In genomic region chr2:3517948-3518495, GRCh38 we compare ENCODE assay signal across 8 cellular contexts. TPM values are rescaled to one million over a fixed set of nuclear protein-coding genes. Genes with fewer than 3 reads are reported as not detected.
DNase-seq lines count a peak whose midpoint lies in the region; ATAC-seq and TF ChIP-seq lines count a peak whose summit lies in the region.

No MANE protein-coding gene starts in this region.

- peaks cover 60% of the 10 kb centered on the region for H3K36me3 Mint-ChIP-seq in dendritic cell treated with granulocyte-macrophage colony-stimulating factor and Interleukin-4, amounts not matched to agents 40 ng/mL and 50 ng/mL, for 4 days (ENCODE audit: low read depth)

- H3K4me1 Mint-ChIP-seq in dendritic cell treated with granulocyte-macrophage colony-stimulating factor and Interleukin-4, amounts not matched to agents 40 ng/mL and 50 ng/mL, for 4 days (ENCODE audit: low read depth): peaks cover 30% of the 10 kb centered on the region

- peaks cover 12% of the 10 kb centered on the region for H3K9me3 Mint-ChIP-seq in dendritic cell treated with granulocyte-macrophage colony-stimulating factor and Interleukin-4, amounts not matched to agents 40 ng/mL and 50 ng/mL, for 4 days

- peak overlapping the region; percentile 72 to 97 (median 88) for H3K27ac ChIP-seq in BLaER1 treated with 17β-estradiol and CSF1 and Interleukin-3, amounts not matched to agents 10 nM and 100 nM
- H3K27ac ChIP-seq in neural cell (ENCODE audit: low read length): peak overlapping the region; percentile 97

- H3K9ac ChIP-seq in BLaER1 treated with 17β-estradiol and CSF1 and Interleukin-3, amounts not matched to agents 10 nM and 100 nM: peak overlapping the region; percentile 86 to 94 (median 91)
- H3K9ac ChIP-seq in neural cell (ENCODE audit: low read length): peak overlapping the region; percentile 95

- peak overlapping the region; percentile 76 to 91 (median 80) for H3K4me3 ChIP-seq in BLaER1 treated with 17β-estradiol and CSF1 and Interleukin-3, amounts not matched to agents 10 nM and 100 nM
- H3K4me3 ChIP-seq in MG63 (peak overlapping the region; percentile 72), neural cell (ENCODE audit: low read length) (peak overlapping the region; percentile 83)

- no peaks in the 10 kb centered on the region for H3K27me3 Mint-ChIP-seq in dendritic cell treated with granulocyte-macrophage colony-stimulating factor and Interleukin-4, amounts not matched to agents 40 ng/mL and 50 ng/mL, for 4 days

- H3F3A ChIP-seq in neural cell (ENCODE audit: insufficient read depth, low read length, poor library complexity, severe bottlenecking): no peaks in the 10 kb centered on the region

- peaks cover 29 to 42% (median 39%) of the 10 kb centered on the region in 11 experiments; a peak in 21 of 22 replicates for H3K9me3 ChIP-seq in BLaER1 treated with 17β-estradiol and CSF1 and Interleukin-3, amounts not matched to agents 10 nM and 100 nM (replicated peaks in 1 of 11)
- peaks cover 3% of the 10 kb centered on the region for H3K9me3 ChIP-seq in MG63
- no peaks in the 10 kb centered on the region for H3K9me3 ChIP-seq in neural cell (ENCODE audit: low read length)

- no peaks in the 10 kb centered on the region for H3K27me3 ChIP-seq in BLaER1 treated with 17β-estradiol and CSF1 and Interleukin-3, amounts not matched to agents 10 nM and 100 nM
- H3K27me3 ChIP-seq in MG63: no peaks in the 10 kb centered on the region
- no peaks in the 10 kb centered on the region for H3K27me3 ChIP-seq in neural cell (ENCODE audit: insufficient read depth, low read depth, low read length)

- peak overlapping the region; percentile 94 for H3K4me3 Mint-ChIP-seq in dendritic cell treated with granulocyte-macrophage colony-stimulating factor and Interleukin-4, amounts not matched to agents 40 ng/mL and 50 ng/mL, for 4 days

- H3K79me2 ChIP-seq in neural cell (replicated peaks; ENCODE audit: insufficient read depth, low read length): no peaks in the 10 kb centered on the region

- peak overlapping the region; percentile 94 for H2AFZ ChIP-seq in neural cell (ENCODE audit: low read depth, low read length)

- no peaks in the 10 kb centered on the region for H4K20me1 ChIP-seq in BLaER1 treated with 17β-estradiol and CSF1 and Interleukin-3, amounts not matched to agents 10 nM and 100 nM
- H4K20me1 ChIP-seq in neural cell (ENCODE audit: insufficient read depth): no peaks in the 10 kb centered on the region

- intact Hi-C loops in dendritic cell treated with granulocyte-macrophage colony-stimulating factor and Interleukin-4, amounts not matched to agents 40 ng/mL and 50 ng/mL, for 4 days (cut with micrococcal nuclease): loop anchor here (1.0 kb wide), 1 partner anchor 40 kb away; the partner anchor contains the start of gene RNASEH1

- TF ChIP-seq CTCF in neural cell (IDR thresholded peaks at IDR 0.05; ENCODE audit: poor library complexity, severe bottlenecking): no peak

- no peak for TF ChIP-seq RAD21 in neural cell (conservative IDR thresholded peaks at IDR 0.05)

- peak overlapping the region; percentile 88 to 99 (median 94) for H3K4me2 ChIP-seq in BLaER1 treated with 17β-estradiol and CSF1 and Interleukin-3, amounts not matched to agents 10 nM and 100 nM
- peak overlapping the region; percentile 98 for H3K4me2 ChIP-seq in neural cell (ENCODE audit: low read length)

- no peak for DNase-seq in MG63
- no peak for DNase-seq in SHP77 treated with DMSO at 0.1 percent for 48 hours (lab: John Stamatoyannopoulos, UW)

- ATAC-seq in GM21390 (IDR thresholded peaks at IDR 0.05; ENCODE audit: unreplicated experiment) (no peak), GM18868 (IDR thresholded peaks at IDR 0.05; ENCODE audit: unreplicated experiment) (no peak), HG02588 (IDR thresholded peaks at IDR 0.05; ENCODE audit: unreplicated experiment) (no peak)

- H3K27ac Mint-ChIP-seq in dendritic cell treated with granulocyte-macrophage colony-stimulating factor and Interleukin-4, amounts not matched to agents 40 ng/mL and 50 ng/mL, for 4 days: peak overlapping the region; percentile 95

- H3K36me3 ChIP-seq in BLaER1 treated with 17β-estradiol and CSF1 and Interleukin-3, amounts not matched to agents 10 nM and 100 nM: peaks cover 13 to 46% (median 39%) of the 10 kb centered on the region in 11 experiments
- H3K36me3 ChIP-seq in MG63 (peaks cover 19% of the 10 kb centered on the region), neural cell (ENCODE audit: insufficient read depth, low read length) (no peaks in the 10 kb centered on the region)

- H3K9me2 ChIP-seq in neural cell (ENCODE audit: insufficient read depth, low read length): no peaks in the 10 kb centered on the region

- peaks cover 25 to 39% (median 37%) of the 10 kb centered on the region in 10 experiments for H3K4me1 ChIP-seq in BLaER1 treated with 17β-estradiol and CSF1 and Interleukin-3, amounts not matched to agents 10 nM and 100 nM

- no peak for TF ChIP-seq EP300 in neural cell (conservative IDR thresholded peaks at IDR 0.05; ENCODE audit: poor library complexity, severe bottlenecking)

TF ChIP-seq in neural cell, 6 proteins besides CTCF, POLR2A, EP300 and RAD21:
- no peak for TF ChIP-seq POLR2AphosphoS5 (IDR thresholded peaks at IDR 0.05)
- no peak for TF ChIP-seq MXI1 (conservative IDR thresholded peaks at IDR 0.05; ENCODE audit: poor library complexity, severe bottlenecking)
- TF ChIP-seq, protein P1, sequence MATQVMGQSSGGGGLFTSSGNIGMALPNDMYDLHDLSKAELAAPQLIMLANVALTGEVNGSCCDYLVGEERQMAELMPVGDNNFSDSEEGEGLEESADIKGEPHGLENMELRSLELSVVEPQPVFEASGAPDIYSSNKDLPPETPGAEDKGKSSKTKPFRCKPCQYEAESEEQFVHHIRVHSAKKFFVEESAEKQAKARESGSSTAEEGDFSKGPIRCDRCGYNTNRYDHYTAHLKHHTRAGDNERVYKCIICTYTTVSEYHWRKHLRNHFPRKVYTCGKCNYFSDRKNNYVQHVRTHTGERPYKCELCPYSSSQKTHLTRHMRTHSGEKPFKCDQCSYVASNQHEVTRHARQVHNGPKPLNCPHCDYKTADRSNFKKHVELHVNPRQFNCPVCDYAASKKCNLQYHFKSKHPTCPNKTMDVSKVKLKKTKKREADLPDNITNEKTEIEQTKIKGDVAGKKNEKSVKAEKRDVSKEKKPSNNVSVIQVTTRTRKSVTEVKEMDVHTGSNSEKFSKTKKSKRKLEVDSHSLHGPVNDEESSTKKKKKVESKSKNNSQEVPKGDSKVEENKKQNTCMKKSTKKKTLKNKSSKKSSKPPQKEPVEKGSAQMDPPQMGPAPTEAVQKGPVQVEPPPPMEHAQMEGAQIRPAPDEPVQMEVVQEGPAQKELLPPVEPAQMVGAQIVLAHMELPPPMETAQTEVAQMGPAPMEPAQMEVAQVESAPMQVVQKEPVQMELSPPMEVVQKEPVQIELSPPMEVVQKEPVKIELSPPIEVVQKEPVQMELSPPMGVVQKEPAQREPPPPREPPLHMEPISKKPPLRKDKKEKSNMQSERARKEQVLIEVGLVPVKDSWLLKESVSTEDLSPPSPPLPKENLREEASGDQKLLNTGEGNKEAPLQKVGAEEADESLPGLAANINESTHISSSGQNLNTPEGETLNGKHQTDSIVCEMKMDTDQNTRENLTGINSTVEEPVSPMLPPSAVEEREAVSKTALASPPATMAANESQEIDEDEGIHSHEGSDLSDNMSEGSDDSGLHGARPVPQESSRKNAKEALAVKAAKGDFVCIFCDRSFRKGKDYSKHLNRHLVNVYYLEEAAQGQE (IDR thresholded peaks at IDR 0.05; ENCODE audit: borderline replicate concordance): no peak
- no peak for TF ChIP-seq SMC3 (conservative IDR thresholded peaks at IDR 0.05; ENCODE audit: poor library complexity)
- TF ChIP-seq TAF1 (IDR thresholded peaks at IDR 0.05; ENCODE audit: low read depth): no peak
- no peak for TF ChIP-seq EZH2 (IDR thresholded peaks at IDR 0.05; ENCODE audit: borderline replicate concordance, insufficient read depth, low read length, poor library complexity, severe bottlenecking)

RNA-seq across cellular contexts. Expression of gene ADI1, which starts 1.3 kb away (rescaled TPM):
- total RNA-seq in MG63 (2014; rRNA removed; shearing (Covaris generic); ENCODE audit: low replicate concordance): 75.8 and 78.9 TPM in 2 replicates
- 21.3 and 23.9 TPM in 2 replicates for polyA plus RNA-seq in neural cell
- 8.3 and 9.5 TPM in 2 replicates for polyA minus RNA-seq in neural cell

RNA-seq across cellular contexts. Expression of gene RNASEH1, which starts 40.1 kb away (rescaled TPM):
- total RNA-seq in MG63 (2014; rRNA removed; shearing (Covaris generic); ENCODE audit: low replicate concordance): 26.0 and 71.0 TPM in 2 replicates
- 23.4 and 25.0 TPM in 2 replicates for polyA plus RNA-seq in neural cell
- polyA minus RNA-seq in neural cell: 30.2 and 31.7 TPM in 2 replicates

RNA-seq across cellular contexts. Expression of gene RPS7, which starts 57.0 kb away (rescaled TPM):
- total RNA-seq in MG63 (2014; rRNA removed; shearing (Covaris generic); ENCODE audit: low replicate concordance): 3,110 and 4,078 TPM in 2 replicates
- 1,885 and 2,249 TPM in 2 replicates for polyA plus RNA-seq in neural cell
- 479 and 600 TPM in 2 replicates for polyA minus RNA-seq in neural cell
